8 cellular contexts compared by ENCODE assay signal in genomic region chr3:64187065-64187959, GRCh38. TPM values are rescaled to one million over a fixed set of nuclear protein-coding genes. Genes with fewer than 3 reads are reported as not detected.
A peak's percentile ranks its signal among the peaks of the same experiment; 100 is the strongest.
DNase-seq lines count a peak whose midpoint lies in the region; ATAC-seq and TF ChIP-seq lines count a peak whose summit lies in the region.

No MANE protein-coding gene starts in this region.

- no peaks in the 10 kb centered on the region for H3K36me3 ChIP-seq in parathyroid adenoma (ENCODE audit: control insufficient read depth, insufficient read depth, low read length)

- H3K9me3 ChIP-seq in parathyroid adenoma (ENCODE audit: control insufficient read depth, low read length), result no peaks in the 10 kb centered on the region

- POLR2A ChIA-PET in RWPE1 (lab: Yijun Ruan, JAX; ENCODE audit: low non-redundant PET), result no interaction called here

- CTCF ChIA-PET in RWPE1 (lab: Yijun Ruan, JAX), result interaction anchor here (0.6 kb wide), 1 partner anchor 73 kb away, joined by 3 read pairs; no protein-coding TSS in a partner anchor

- peaks cover 71% of the 10 kb centered on the region for H3K4me1 ChIP-seq in foreskin keratinocyte
- peaks cover 12% of the 10 kb centered on the region for H3K4me1 ChIP-seq in parathyroid adenoma

- ATAC-seq in foreskin keratinocyte (peak; percentile 73), HG02852 (IDR thresholded peaks at IDR 0.05; ENCODE audit: unreplicated experiment) (no peak), GM21723 (IDR thresholded peaks at IDR 0.05; ENCODE audit: unreplicated experiment) (no peak)

- H3K9ac ChIP-seq in parathyroid adenoma, result no peak overlapping the region

- H3K79me2 ChIP-seq in parathyroid adenoma, result no peaks in the 10 kb centered on the region

- H3K27me3 ChIP-seq in foreskin keratinocyte (no peaks in the 10 kb centered on the region), parathyroid adenoma (ENCODE audit: control insufficient read depth, insufficient read depth, low read length) (no peaks in the 10 kb centered on the region)

- peak overlapping the region; percentile 0 for H3K4me3 ChIP-seq in parathyroid adenoma (ENCODE audit: low read depth, low read length)

- peak overlapping the region; percentile 85 for H3K27ac ChIP-seq in RWPE1
- H3K27ac ChIP-seq in foreskin keratinocyte, result peak overlapping the region; percentile 83
- H3K27ac ChIP-seq in parathyroid adenoma, result peak overlapping the region; percentile 5

- DNase-seq in EH (ENCODE audit: low read depth) (peak; percentile 99), RWPE1 (ENCODE audit: low spot score) (peak; percentile 75), foreskin keratinocyte (peak; percentile 99), germinal center (ENCODE audit: low spot score) (no peak)
- no peak for DNase-seq in activated naive CD4-positive, alpha-beta T cell (lab: John Stamatoyannopoulos, UW)

- H2AFZ ChIP-seq in parathyroid adenoma, result peak overlapping the region; percentile 46

- TF ChIP-seq CTCF in RWPE1 (conservative IDR thresholded peaks at IDR 0.05; ENCODE audit: low read depth), result no peak
- peak; percentile 22 for TF ChIP-seq CTCF in foreskin keratinocyte (conservative IDR thresholded peaks at IDR 0.05)
- no peak for TF ChIP-seq CTCF in parathyroid adenoma (IDR thresholded peaks at IDR 0.05)

- peak overlapping the region; percentile 39 for H3K4me2 ChIP-seq in parathyroid adenoma (ENCODE audit: low read length)

RNA-seq across cellular contexts. Expression of gene PRICKLE2, which starts 38.0 kb away (rescaled TPM):
- 6.3 and 8.4 TPM in 2 replicates for total RNA-seq in foreskin keratinocyte
- polyA plus RNA-seq in foreskin keratinocyte, result 1.2 TPM in 2 replicates

Comparison
In these comparisons a context has a peak if more than half of its experiments do, and no peak if none do; other contexts are left out.
1. DNase-seq: peak in EH (single experiment), RWPE1 (single experiment) and foreskin keratinocyte (2 of 2); none in activated naive CD4-positive, alpha-beta T cell (0 of 4) and germinal center (single experiment).
2. H3K27ac ChIP-seq: peak in every context shown above with its lines; median percentile 85 in RWPE1; 83 in foreskin keratinocyte; 5 in parathyroid adenoma.